ENCODE assay signal across 12 cellular contexts in genomic region chr9:72589684-72590555, GRCh38.
DNase-seq lines count a peak whose midpoint lies in the region; ATAC-seq, FAIRE-seq and TF ChIP-seq lines count a peak whose summit lies in the region.
"Had no signal": no experiment of that assay in that cellular context is flagged by ENCODE, and none has a peak within 500 bp of the region (broad histone marks: within the 10 kb centered on the region; RNA-seq: fewer than 3 reads in every experiment).

No MANE protein-coding gene starts in this region.

- H3K4me3 ChIP-seq in Panc1 (ENCODE audit: low read depth in 2 of 2, low read length in 2 of 2) (no peak overlapping the region), endodermal cell (ENCODE audit: low read length) (no peak overlapping the region), trophoblast cell (ENCODE audit: low read depth, low read length) (no peak overlapping the region)

- POLR2A ChIA-PET in Panc1 (lab: Charles Lee), result interaction anchor here (0.6 kb wide), 1 partner anchor 225 kb away, joined by 8 read pairs; no protein-coding TSS in a partner anchor

- no peak for DNase-seq in GM12891 (ENCODE audit: insufficient read length, low spot score)
- no peak for DNase-seq in Panc1 (ENCODE audit: low read depth, low spot score)
- DNase-seq in endodermal cell, result no peak
- DNase-seq in trophoblast cell, result peak; percentile 14 to 54
- no peak for DNase-seq in HuH-7 (ENCODE audit: low spot score)
- DNase-seq: activated naive CD4-positive, alpha-beta T cell; effector CD8-positive, alpha-beta T cell; naive thymus-derived CD4-positive, alpha-beta T cell; NK-92 treated with Interleukin-12 subunit alpha and Interleukin-12 subunit beta, amount 100 ng/mL, for 24 hours had no signal

- H3K9me3 ChIP-seq in Panc1 (ENCODE audit: control insufficient read depth, insufficient read depth, low read depth, low read length) (no peaks in the 10 kb centered on the region), endodermal cell (ENCODE audit: control insufficient read depth, low read length) (no peaks in the 10 kb centered on the region), trophoblast cell (ENCODE audit: insufficient read depth, low read depth, low read length) (no peaks in the 10 kb centered on the region)

- WGBS in endodermal cell (ENCODE audit: insufficient coverage in 1 of 2, insufficient read length in 1 of 2), 2 experiments, result 85 to 100% methylated on average over 2 to 4 of the region's 4 CpGs
- no CpG with 5 or more reads among the region's 4 CpGs for WGBS in trophoblast cell (ENCODE audit: extremely low coverage, insufficient coverage, insufficient read length)

- peak overlapping the region; percentile 85 for H3K27ac ChIP-seq in Panc1 (ENCODE audit: low read length)
- peak overlapping the region; percentile 0 for H3K27ac ChIP-seq in endodermal cell (ENCODE audit: low read depth, low read length)
- H3K27ac ChIP-seq in trophoblast cell (ENCODE audit: low read depth, low read length), result no peak overlapping the region

- in situ Hi-C loops in Panc1 (cut with HindIII; ENCODE audit: low pct_unique_long_range_greater_than_20kb, low sequenced_read_pairs), result no loop called here

- H3K27me3 ChIP-seq in Panc1 (ENCODE audit: control insufficient read depth, insufficient read depth, low read length) (no peaks in the 10 kb centered on the region), endodermal cell (ENCODE audit: control insufficient read depth, insufficient read depth, low read length, poor library complexity, severe bottlenecking) (no peaks in the 10 kb centered on the region), trophoblast cell (ENCODE audit: insufficient read depth, low read length) (no peaks in the 10 kb centered on the region)

- no TSS peak for BruUV-seq in Panc1 (replicated peaks; lab: Mats Ljungman, UMichigan)

- no peak overlapping the region for H4K12ac ChIP-seq in trophoblast cell (ENCODE audit: low read depth, low read length)

- H3K4ac ChIP-seq in trophoblast cell (ENCODE audit: low read depth, low read length), result no peak overlapping the region

- no peak overlapping the region for H2BK5ac ChIP-seq in trophoblast cell (ENCODE audit: low read depth, low read length, poor library complexity)

- H3K79me1 ChIP-seq in trophoblast cell (ENCODE audit: low read length), result no peaks in the 10 kb centered on the region

- H3K79me2 ChIP-seq in trophoblast cell (ENCODE audit: control insufficient read depth, insufficient read depth, low read length, poor library complexity), result no peaks in the 10 kb centered on the region

- H3K27ac Mint-ChIP-seq in endodermal cell, result no peak overlapping the region

- H3K36me3 ChIP-seq in Panc1 (ENCODE audit: control insufficient read depth, insufficient read depth, low read length) (no peaks in the 10 kb centered on the region), endodermal cell (ENCODE audit: control insufficient read depth, insufficient read depth, low read length) (no peaks in the 10 kb centered on the region), trophoblast cell (ENCODE audit: control insufficient read depth in 1 of 2, insufficient read depth in 2 of 2, low read length in 2 of 2) (no peaks in the 10 kb centered on the region)

- no peak for TF ChIP-seq POLR2A in GM12891 (IDR thresholded peaks at IDR 0.05; ENCODE audit: low read depth, low read length)

- no peak overlapping the region for H4K8ac ChIP-seq in trophoblast cell (ENCODE audit: low read depth, low read length)

- no peak overlapping the region for H2BK12ac ChIP-seq in trophoblast cell (ENCODE audit: low read length)

- no peak overlapping the region for H2AFZ ChIP-seq in trophoblast cell (ENCODE audit: insufficient read depth, low read length, poor library complexity)

- H3K18ac ChIP-seq in trophoblast cell (ENCODE audit: low read length), result no peak overlapping the region

- H3K27me3 Mint-ChIP-seq in endodermal cell (ENCODE audit: insufficient read depth), result no peaks in the 10 kb centered on the region

- H3K9me3 Mint-ChIP-seq in endodermal cell, result no peaks in the 10 kb centered on the region

- no peak overlapping the region for H3K23ac ChIP-seq in trophoblast cell (ENCODE audit: low read length)

- H2BK120ac ChIP-seq in trophoblast cell (ENCODE audit: insufficient read depth, low read length, poor library complexity), result no peak overlapping the region

- H3K14ac ChIP-seq in trophoblast cell (ENCODE audit: low read length), result no peak overlapping the region

- no peak for FAIRE-seq in GM12891 (lab: Jason Lieb, UNC)
- FAIRE-seq: GM18507 had no signal

- no peak overlapping the region for H3K4me3 Mint-ChIP-seq in endodermal cell

- CTCF ChIA-PET in Panc1 (lab: Charles Lee), result interaction anchor here (0.9 kb wide), 1 partner anchor 224 kb away, joined by 3 read pairs; the partner anchor contains the start of gene ZFAND5

- H3K9ac ChIP-seq in endodermal cell (ENCODE audit: extremely low read depth, low read length, poor library complexity, severe bottlenecking), result no peak overlapping the region
- H3K9ac ChIP-seq in trophoblast cell (ENCODE audit: low read length), result no peak overlapping the region

- ATAC-seq in Panc1 (no peak), GM18498 (IDR thresholded peaks at IDR 0.05; ENCODE audit: unreplicated experiment) (no peak), HG03378 (IDR thresholded peaks at IDR 0.05; ENCODE audit: unreplicated experiment) (no peak)
- ATAC-seq: naive thymus-derived CD4-positive, alpha-beta T cell had no signal

- H3K4me1 ChIP-seq in Panc1 (ENCODE audit: control insufficient read depth, insufficient read depth, low read length) (peaks cover 22% of the 10 kb centered on the region), endodermal cell (ENCODE audit: control insufficient read depth, insufficient read depth, low read length) (peaks cover 6% of the 10 kb centered on the region), trophoblast cell (ENCODE audit: control insufficient read depth in 1 of 2, insufficient read depth in 2 of 2, low read length in 2 of 2) (peaks cover 2% of the 10 kb centered on the region in 2 experiments)

- intact Hi-C loops in Panc1 (cut with micrococcal nuclease; ENCODE audit: unreplicated experiment), result loop anchor here (5.0 kb wide), 3 partner anchors 63 to 308 kb away; no protein-coding TSS in a partner anchor

- no peak overlapping the region for H2AK5ac ChIP-seq in trophoblast cell (ENCODE audit: low read length)

- TF ChIP-seq CTCF in Panc1 (IDR thresholded peaks at IDR 0.05), result no peak
- TF ChIP-seq CTCF in endodermal cell (conservative IDR thresholded peaks at IDR 0.05), result no peak

- no peak overlapping the region for H3K4me2 ChIP-seq in trophoblast cell (ENCODE audit: low read length)

- peaks cover 3% of the 10 kb centered on the region for H3K4me1 Mint-ChIP-seq in endodermal cell

- H3K36me3 Mint-ChIP-seq in endodermal cell (ENCODE audit: low read depth), result no peaks in the 10 kb centered on the region

- no peak overlapping the region for H4K91ac ChIP-seq in trophoblast cell (ENCODE audit: low read depth, low read length)

TF ChIP-seq in GM12891, 5 proteins besides CTCF, POLR2A, EP300 and RAD21:
- no peak for TF ChIP-seq TAF1 (IDR thresholded peaks at IDR 0.05; ENCODE audit: low read depth, low read length)
- no peak for TF ChIP-seq POLR2AphosphoS5 (IDR thresholded peaks at IDR 0.05; ENCODE audit: low read depth, low read length)
- TF ChIP-seq PAX5 (IDR thresholded peaks at IDR 0.05; ENCODE audit: insufficient read depth, low read length, severe bottlenecking), result no peak
- 0 out of 2 replicates have a peak, but pooled peaks have one; percentile 15 for TF ChIP-seq SPI1 (IDR thresholded peaks at IDR 0.05; ENCODE audit: low read depth, low read length)
- TF ChIP-seq POU2F2 (IDR thresholded peaks at IDR 0.05; ENCODE audit: low read depth, low read length), result no peak
TF ChIP-seq in GM12891: peak in this region for 1.

Comparison
In these comparisons a context has a peak if more than half of its experiments do, and no peak if none do; other contexts are left out.
1. DNase-seq: peak in trophoblast cell (2 of 2); none in GM12891 (single experiment), Panc1 (single experiment), endodermal cell (single experiment) and HuH-7 (single experiment).